In genomic region chr19:32543107-32543900, GRCh38 we compare ENCODE assay signal across 18 cellular contexts. TPM values are rescaled to one million over a fixed set of nuclear protein-coding genes. Genes with fewer than 3 reads are reported as not detected.
DNase-seq lines count a peak whose midpoint lies in the region; ATAC-seq, FAIRE-seq and TF ChIP-seq lines count a peak whose summit lies in the region.
"Had no signal": no experiment of that assay in that cellular context is flagged by ENCODE, and none has a peak within 500 bp of the region (broad histone marks: within the 10 kb centered on the region; RNA-seq: fewer than 3 reads in every experiment).

No MANE protein-coding gene starts in this region.

- H3K36me3 ChIP-seq in MG63, result no peaks in the 10 kb centered on the region
- no peaks in the 10 kb centered on the region for H3K36me3 ChIP-seq in ascending aorta
- H3K36me3 ChIP-seq: BE2C, lower lobe of right lung, Peyer's patch, thyroid gland had no signal

- no peaks in the 10 kb centered on the region for H3K9me3 ChIP-seq in MG63
- H3K9me3 ChIP-seq in right cardiac atrium (ENCODE audit: control insufficient read depth, low read length), result no peaks in the 10 kb centered on the region
- no peaks in the 10 kb centered on the region for H3K9me3 ChIP-seq in ascending aorta
- H3K9me3 ChIP-seq: BE2C, lower lobe of right lung, Peyer's patch, thyroid gland had no signal

- H3K27me3 ChIP-seq in MG63, result peaks cover 4% of the 10 kb centered on the region; the same call in 1 of the 2 replicates
- H3K27me3 ChIP-seq in right cardiac atrium (ENCODE audit: control insufficient read depth, insufficient read depth), result no peaks in the 10 kb centered on the region
- H3K27me3 ChIP-seq in ascending aorta, result no peaks in the 10 kb centered on the region
- H3K27me3 ChIP-seq: BE2C, Peyer's patch, thyroid gland had no signal

- TF ChIP-seq CTCF in ascending aorta (IDR thresholded peaks at IDR 0.05), result no peak

- 81% methylated on average over 11 of the region's 11 CpGs for WGBS in right cardiac atrium

- TF ChIP-seq POLR2A in H54 (IDR thresholded peaks at IDR 0.05; ENCODE audit: low read depth, low read length), result no peak

- ATAC-seq in right cardiac atrium (no peak), GM18873 (IDR thresholded peaks at IDR 0.05; ENCODE audit: low FRiP score, unreplicated experiment) (no peak)
- ATAC-seq: lower lobe of right lung; naive thymus-derived CD8-positive, alpha-beta T cell had no signal

- no peak for FAIRE-seq in H54 (lab: Jason Lieb, UNC)

- peak; percentile 22 for DNase-seq in H54 (ENCODE audit: insufficient read length, low spot score)
- peak; percentile 91 for DNase-seq in MG63
- peak; percentile 91 for DNase-seq in amniotic epithelial cell (ENCODE audit: low read depth)
- peak; percentile 82 for DNase-seq in myocyte (ENCODE audit: low read depth)
- DNase-seq in right cardiac atrium, result no peak
- DNase-seq in ascending aorta (ENCODE audit: low spot score in 2 of 2), result no peak
- no peak for DNase-seq in NCI-H2227 (lab: John Stamatoyannopoulos, UW; ENCODE audit: unreplicated experiment)
- DNase-seq: activated CD4-positive, alpha-beta memory T cell treated with anti-CD3 and anti-CD28 coated beads for 36 hours; activated naive CD4-positive, alpha-beta T cell treated with anti-CD3 and anti-CD28 coated beads, Interleukin-2, amount 50 U/mL, for 16 hours; activated T-cell treated with anti-CD3 and anti-CD28 coated beads, Interleukin-2, amount 50 U/mL, for 24 hours; BE2C; immature natural killer cell; lower lobe of right lung; naive thymus-derived CD8-positive, alpha-beta T cell; Peyer's patch; thyroid gland had no signal

- no peak overlapping the region for H3K27ac ChIP-seq in right cardiac atrium (ENCODE audit: low read length)
- no peak overlapping the region for H3K27ac ChIP-seq in ascending aorta
- H3K27ac ChIP-seq: lower lobe of right lung, Peyer's patch, thyroid gland, VCaP had no signal

- H3K4me3 ChIP-seq in MG63 (no peak overlapping the region), right cardiac atrium (ENCODE audit: low read length) (no peak overlapping the region), ascending aorta (no peak overlapping the region)
- H3K4me3 ChIP-seq: lower lobe of right lung, Peyer's patch, thyroid gland had no signal

- intact Hi-C loops in right cardiac atrium (cut with DNase I), result no loop called here
- intact Hi-C loops in ascending aorta (cut with DNase I), result no loop called here

- H3K4me1 ChIP-seq in right cardiac atrium (ENCODE audit: control insufficient read depth, insufficient read depth, low read length) (no peaks in the 10 kb centered on the region), ascending aorta (no peaks in the 10 kb centered on the region)
- H3K4me1 ChIP-seq: BE2C, lower lobe of right lung, Peyer's patch, thyroid gland had no signal

RNA-seq across cellular contexts. Expression of gene PDCD5, which starts 37.7 kb away (rescaled TPM):
- total RNA-seq in MG63 (2014; rRNA removed; shearing (Covaris generic); ENCODE audit: low replicate concordance), result 245 and 384 TPM in 2 replicates
- total RNA-seq in myocyte (123 and 146 TPM in 2 replicates), right cardiac atrium (100 to 1,000 TPM; 113 to 122 (median 116) TPM), ascending aorta (36.6 TPM)
- 81.6 TPM for polyA plus RNA-seq in myocyte (2012)
- polyA plus RNA-seq in right cardiac atrium, result 254 TPM

Comparison
In these comparisons a context has a peak if more than half of its experiments do, and no peak if none do; other contexts are left out.
1. DNase-seq: peak in H54 (single experiment), MG63 (single experiment), amniotic epithelial cell (single experiment) and myocyte (single experiment); none in right cardiac atrium (0 of 3), ascending aorta (0 of 2) and NCI-H2227 (single experiment).